In the genomic region with DNA sequence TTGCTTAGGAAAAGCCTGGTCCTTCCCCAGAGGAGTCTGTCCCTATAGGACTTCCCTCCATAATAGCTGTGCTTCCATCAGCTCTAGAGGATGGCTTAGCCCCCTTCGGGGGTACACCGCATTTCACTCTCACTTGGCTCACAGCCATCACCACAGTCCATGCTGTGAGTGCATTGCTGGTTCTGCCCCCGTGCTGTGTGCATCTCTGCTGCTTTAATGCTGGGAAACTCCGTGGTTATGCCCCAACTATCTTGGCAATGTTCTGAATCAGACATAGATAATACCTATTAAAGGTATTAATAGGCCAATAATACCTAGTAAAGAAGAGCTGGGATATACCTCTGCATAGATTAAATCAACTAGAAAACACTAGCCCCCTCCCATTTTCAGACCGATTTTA, we compare ENCODE assay signal across 25 cellular contexts.
"Had no signal": no experiment of that assay in that cellular context is flagged by ENCODE, and none has a peak within 500 bp of the region (broad histone marks: within the 10 kb centered on the region; RNA-seq: fewer than 3 reads in every experiment).

No MANE protein-coding gene starts in this region.

- H3K27ac Mint-ChIP-seq: activated CD8-positive, alpha-beta T cell treated with anti-CD3 and anti-CD28 coated beads, Interleukin-2, amount 10 ng/mL, durations not matched to agents 7 days and 5 days; activated naive CD4-positive, alpha-beta T cell treated with anti-CD3 and anti-CD28 coated beads, Interleukin-2, amount 50 U/mL, for 24 hours; activated T-helper 1 cell treated with anti-CD3 and anti-CD28 coated beads, Interleukin-12 subunit alpha, Interleukin-12 subunit beta, Interleukin-2, Interleukin-4 antibody, amounts not matched to agents 30 ng/mL and 10 ng/mL and 1 ng/mL, durations not matched to agents 14 hours and 24 hours and 36 hours had no signal

- H3K27me3 ChIP-seq: body of pancreas, Peyer's patch, SJCRH30 had no signal

- H3K4me1 ChIP-seq: body of pancreas, Peyer's patch, SJCRH30 had no signal

- H3K4me3 ChIP-seq: body of pancreas, Peyer's patch, SJCRH30 had no signal

- H3K4me2 ChIP-seq: SK-N-SH had no signal

- H3K9me3 Mint-ChIP-seq: activated naive CD4-positive, alpha-beta T cell treated with anti-CD3 and anti-CD28 coated beads, Interleukin-2, amount 50 U/mL, for 24 hours; activated T-helper 1 cell treated with anti-CD3 and anti-CD28 coated beads, Interleukin-12 subunit alpha, Interleukin-12 subunit beta, Interleukin-2, Interleukin-4 antibody, amounts not matched to agents 30 ng/mL and 10 ng/mL and 1 ng/mL, durations not matched to agents 14 hours and 24 hours and 36 hours had no signal

- H3K4me3 Mint-ChIP-seq: activated CD8-positive, alpha-beta T cell treated with anti-CD3 and anti-CD28 coated beads, Interleukin-2, amount 10 ng/mL, durations not matched to agents 7 days and 5 days; activated naive CD4-positive, alpha-beta T cell treated with anti-CD3 and anti-CD28 coated beads, Interleukin-2, amount 50 U/mL, for 24 hours; activated T-helper 1 cell treated with anti-CD3 and anti-CD28 coated beads, Interleukin-12 subunit alpha, Interleukin-12 subunit beta, Interleukin-2, Interleukin-4 antibody, amounts not matched to agents 30 ng/mL and 10 ng/mL and 1 ng/mL, durations not matched to agents 14 hours and 24 hours and 36 hours had no signal

- DNase-seq: activated CD4-positive, alpha-beta T cell treated with anti-CD3 and anti-CD28 coated beads for 4 hours; activated CD8-positive, alpha-beta memory T cell treated with anti-CD3 and anti-CD28 coated beads, Interleukin-2, amount 50 U/mL, for 48 hours; activated CD8-positive, alpha-beta T cell treated with anti-CD3 and anti-CD28 coated beads, Interleukin-2, amount 10 ng/mL, durations not matched to agents 7 days and 5 days; activated effector memory CD4-positive, alpha-beta T cell treated with Interleukin-2 at 50 U/mL for 16 hours; activated naive CD4-positive, alpha-beta T cell; activated T-cell treated with anti-CD3 and anti-CD28 coated beads, Interleukin-2, amount 50 U/mL, for 1 hour; aorta; body of pancreas; central memory CD4-positive, alpha-beta T cell; MV-4-11; NCI-H1092 treated with DMSO at 0.1 percent for 48 hours; NCI-H1417 treated with DMSO at 0.1 percent for 48 hours; NCI-H1694; NCI-H2029; NCI-H2107; NCI-H2171 treated with DMSO at 0.1 percent for 48 hours; NCI-H510A treated with DMSO at 0.1 percent for 48 hours; Peyer's patch; Right ventricle myocardium superior; SJCRH30; SK-N-SH; SW 1271 had no signal

- ATAC-seq: activated CD8-positive, alpha-beta T cell treated with anti-CD3 and anti-CD28 coated beads, Interleukin-2, amount 10 ng/mL, durations not matched to agents 7 days and 5 days; body of pancreas had no signal

- H3K9me2 ChIP-seq: SK-N-SH had no signal

- H3K27ac ChIP-seq: body of pancreas, Peyer's patch, RWPE1, SJCRH30 had no signal

- H3K27me3 Mint-ChIP-seq: activated naive CD4-positive, alpha-beta T cell treated with anti-CD3 and anti-CD28 coated beads, Interleukin-2, amount 50 U/mL, for 24 hours had no signal
